In the genomic region with DNA sequence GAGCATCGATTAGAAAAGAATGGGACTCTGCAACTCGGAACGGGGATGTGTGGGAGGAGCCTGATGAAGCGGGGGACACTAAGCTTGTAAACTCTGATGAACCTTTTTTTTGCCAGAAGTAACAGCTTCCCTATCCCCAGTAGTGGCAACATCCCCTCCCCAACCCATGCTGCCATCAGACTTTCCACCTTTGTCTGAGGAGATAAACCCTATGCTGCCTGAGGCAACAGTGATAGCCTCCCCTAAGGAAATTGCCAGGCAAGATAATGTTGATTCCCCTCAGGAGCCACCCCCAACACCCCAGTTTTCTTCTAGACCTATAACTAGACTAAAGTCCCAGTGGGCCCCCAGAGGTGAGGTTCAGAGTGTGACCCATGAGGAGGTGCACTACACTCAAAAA, we compare ENCODE assay signal across 1 cellular context.
TF ChIP-seq lines count a peak whose summit lies in the region.

No MANE protein-coding gene starts in this region.

TF ChIP-seq in H1, 55 proteins besides CTCF, POLR2A, EP300 and RAD21:
- TF ChIP-seq SIX5 (IDR thresholded peaks at IDR 0.05; ENCODE audit: low read depth, low read length), result no peak
- no peak for TF ChIP-seq SIN3A (conservative IDR thresholded peaks at IDR 0.05 in 1 of 2, IDR thresholded peaks at IDR 0.05 in 1 of 2; ENCODE audit: low read depth in 1 of 2, low read length in 2 of 2)
- no peak for TF ChIP-seq BCL11A (IDR thresholded peaks at IDR 0.05; ENCODE audit: low read depth in 2 of 2, low read length in 2 of 2)
- no peak for TF ChIP-seq TBP (IDR thresholded peaks at IDR 0.05; ENCODE audit: low read depth, low read length)
- no peak for TF ChIP-seq POU5F1 (IDR thresholded peaks at IDR 0.05; ENCODE audit: low read depth, low read length)
- TF ChIP-seq SP4 (IDR thresholded peaks at IDR 0.05; ENCODE audit: low read length), result no peak
- no peak for TF ChIP-seq POLR2AphosphoS5 (IDR thresholded peaks at IDR 0.05; ENCODE audit: low read depth, low read length)
- no peak for TF ChIP-seq EZH2 (IDR thresholded peaks at IDR 0.05; ENCODE audit: low read depth, low read length, severe bottlenecking)
- TF ChIP-seq NRF1 (IDR thresholded peaks at IDR 0.05; ENCODE audit: low read depth, low read length), result no peak
- TF ChIP-seq KDM5A (IDR thresholded peaks at IDR 0.05; ENCODE audit: low read length), result no peak
- no peak for TF ChIP-seq BRCA1 (IDR thresholded peaks at IDR 0.05; ENCODE audit: low read depth, low read length)
- no peak for TF ChIP-seq KDM1A (IDR thresholded peaks at IDR 0.05; ENCODE audit: borderline replicate concordance, low read length)
- TF ChIP-seq FOSL1 (IDR thresholded peaks at IDR 0.05; ENCODE audit: insufficient read depth, low read depth, low read length), result no peak
- TF ChIP-seq SP2 (IDR thresholded peaks at IDR 0.05; ENCODE audit: low read length), result no peak
- TF ChIP-seq, protein P1, sequence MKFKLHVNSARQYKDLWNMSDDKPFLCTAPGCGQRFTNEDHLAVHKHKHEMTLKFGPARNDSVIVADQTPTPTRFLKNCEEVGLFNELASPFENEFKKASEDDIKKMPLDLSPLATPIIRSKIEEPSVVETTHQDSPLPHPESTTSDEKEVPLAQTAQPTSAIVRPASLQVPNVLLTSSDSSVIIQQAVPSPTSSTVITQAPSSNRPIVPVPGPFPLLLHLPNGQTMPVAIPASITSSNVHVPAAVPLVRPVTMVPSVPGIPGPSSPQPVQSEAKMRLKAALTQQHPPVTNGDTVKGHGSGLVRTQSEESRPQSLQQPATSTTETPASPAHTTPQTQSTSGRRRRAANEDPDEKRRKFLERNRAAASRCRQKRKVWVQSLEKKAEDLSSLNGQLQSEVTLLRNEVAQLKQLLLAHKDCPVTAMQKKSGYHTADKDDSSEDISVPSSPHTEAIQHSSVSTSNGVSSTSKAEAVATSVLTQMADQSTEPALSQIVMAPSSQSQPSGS (IDR thresholded peaks at IDR 0.05; ENCODE audit: low read length), result no peak
- TF ChIP-seq RXRA (IDR thresholded peaks at IDR 0.05; ENCODE audit: insufficient read depth, low read depth, low read length), result no peak
- no peak for TF ChIP-seq GABPA (IDR thresholded peaks at IDR 0.05; ENCODE audit: borderline replicate concordance, insufficient read depth, low read length)
- no peak for TF ChIP-seq CEBPB (IDR thresholded peaks at IDR 0.05; ENCODE audit: low read depth, low read length)
